14 cellular contexts compared by ENCODE assay signal in genomic region chr5:173680660-173681242, GRCh38.
DNase-seq lines count a peak whose midpoint lies in the region; ATAC-seq, FAIRE-seq and TF ChIP-seq lines count a peak whose summit lies in the region.
"Had no signal": no experiment of that assay in that cellular context is flagged by ENCODE, and none has a peak within 500 bp of the region (broad histone marks: within the 10 kb centered on the region; RNA-seq: fewer than 3 reads in every experiment).

No MANE protein-coding gene starts in this region.

- intact Hi-C loops in activated B cell treated with CpG ODN at 0.5 μM for 24 hours (cut with micrococcal nuclease) (loop anchor here (2.0 to 5.0 kb wide), 5 partner anchors 18 to 206 kb away; partner anchors contain the start of gene BOD1), head of caudate nucleus (cut with DNase I) (no loop called here)

- H3K18ac ChIP-seq in mesendoderm (ENCODE audit: low read length): no peak overlapping the region

- no peaks in the 10 kb centered on the region for H3K27me3 Mint-ChIP-seq in activated B cell treated with CpG ODN at 0.5 μM for 24 hours

- no peak overlapping the region for H4K8ac ChIP-seq in mesendoderm (ENCODE audit: low read depth, low read length)

- no peak overlapping the region for H2BK120ac ChIP-seq in mesendoderm (ENCODE audit: low read depth, low read length)

- no peak overlapping the region for H2BK5ac ChIP-seq in mesendoderm (ENCODE audit: low read length)

- no peak overlapping the region for H2BK15ac ChIP-seq in mesendoderm (replicated peaks; ENCODE audit: low read depth)

- POLR2A ChIA-PET in activated B cell treated with CpG ODN at 0.5 μM for 24 hours (lab: Charles Lee): interaction anchor here (0.6 to 1.4 kb wide), 8 partner anchors 8 to 238 kb away, joined by 3 to 6 read pairs (median 4); partner anchors contain the start of gene CPEB4

- peaks cover 6% of the 10 kb centered on the region for H3K9me3 Mint-ChIP-seq in activated B cell treated with CpG ODN at 0.5 μM for 24 hours

- no peak overlapping the region for H3K4me3 ChIP-seq in mesendoderm (ENCODE audit: low read length)

- H3K79me2 ChIP-seq in mesendoderm (ENCODE audit: control insufficient read depth, insufficient read depth, low read length): no peaks in the 10 kb centered on the region

- H3K56ac ChIP-seq in mesendoderm (ENCODE audit: low read length): no peak overlapping the region

- H3K4me2 ChIP-seq in mesendoderm (ENCODE audit: low read length): no peak overlapping the region

- no peaks in the 10 kb centered on the region for H3K36me3 Mint-ChIP-seq in activated B cell treated with CpG ODN at 0.5 μM for 24 hours (ENCODE audit: low read depth)
- H3K36me3 Mint-ChIP-seq: natural killer cell had no signal

- CTCF ChIA-PET in activated B cell treated with CpG ODN at 0.5 μM for 24 hours (lab: Charles Lee): interaction anchor here (0.9 to 1.3 kb wide), 3 partner anchors 9 to 244 kb away, joined by 3 to 8 read pairs (median 4); no protein-coding TSS in a partner anchor

- no peak overlapping the region for H3K9ac ChIP-seq in mesendoderm (ENCODE audit: low read length)

- H3K4me1 Mint-ChIP-seq in activated B cell treated with CpG ODN at 0.5 μM for 24 hours: peaks cover 50% of the 10 kb centered on the region
- H3K4me1 Mint-ChIP-seq: natural killer cell had no signal

- H3K4me3 Mint-ChIP-seq in activated B cell treated with CpG ODN at 0.5 μM for 24 hours: peak overlapping the region; percentile 44
- H3K4me3 Mint-ChIP-seq: H9, natural killer cell had no signal

- no peaks in the 10 kb centered on the region for H3K79me1 ChIP-seq in mesendoderm (ENCODE audit: low read length)

- H2AK5ac ChIP-seq in mesendoderm (ENCODE audit: low read length): no peak overlapping the region

- no peak overlapping the region for H3K27ac ChIP-seq in mesendoderm (ENCODE audit: low read depth, low read length)

- no peaks in the 10 kb centered on the region for H3K36me3 ChIP-seq in mesendoderm (ENCODE audit: control insufficient read depth, insufficient read depth, low read length)

- WGBS in mesendoderm (ENCODE audit: extremely low coverage, insufficient coverage, low lambda C conversion rate): no CpG with 5 or more reads among the region's 6 CpGs

- H3K4me1 ChIP-seq in mesendoderm (ENCODE audit: control insufficient read depth, low read depth, low read length): no peaks in the 10 kb centered on the region

- TF ChIP-seq CTCF in activated B cell treated with CpG ODN at 0.5 μM for 24 hours (IDR thresholded peaks at IDR 0.05): no peak

- no peak overlapping the region for H4K5ac ChIP-seq in mesendoderm (ENCODE audit: low read length)

- DNase-seq in activated B cell treated with CpG ODN at 0.5 μM for 24 hours (no peak), medulla oblongata (ENCODE audit: extremely low spot score) (no peak), mesendoderm (no peak), head of caudate nucleus (no peak), HTR-8/SVneo (ENCODE audit: insufficient read length, low spot score) (no peak)
- DNase-seq: activated CD8-positive, alpha-beta memory T cell treated with anti-CD3 and anti-CD28 coated beads for 24 hours; EL; H9; natural killer cell; NCI-H526 treated with DMSO at 0.1 percent for 48 hours; SW 1271 had no signal

- peak overlapping the region; percentile 86 for H3K27ac Mint-ChIP-seq in activated B cell treated with CpG ODN at 0.5 μM for 24 hours
- H3K27ac Mint-ChIP-seq: H9, natural killer cell had no signal

- H3K23ac ChIP-seq in mesendoderm (ENCODE audit: low read length): no peak overlapping the region

- H3K4ac ChIP-seq in mesendoderm (ENCODE audit: low read depth, low read length): no peak overlapping the region

- H3K27me3 ChIP-seq in mesendoderm (ENCODE audit: insufficient read depth, low read length, poor library complexity): no peaks in the 10 kb centered on the region

- ATAC-seq in GM18498 (IDR thresholded peaks at IDR 0.05; ENCODE audit: unreplicated experiment): peak; percentile 85
- ATAC-seq in GM21360 (IDR thresholded peaks at IDR 0.05; ENCODE audit: unreplicated experiment): peak; percentile 60
- ATAC-seq in HG02981 (IDR thresholded peaks at IDR 0.05; ENCODE audit: unreplicated experiment): peak; percentile 65
- ATAC-seq in activated B cell treated with CpG ODN at 0.5 μM for 24 hours (ENCODE audit: low read depth): peak; percentile 86

- no peak for FAIRE-seq in HTR-8/SVneo (lab: Jason Lieb, UNC)
